8 cellular contexts compared by ENCODE assay signal in genomic region chr1:150148834-150149489, GRCh38. TPM values are rescaled to one million over a fixed set of nuclear protein-coding genes. Genes with fewer than 3 reads are reported as not detected.
DNase-seq lines count a peak whose midpoint lies in the region; ATAC-seq, FAIRE-seq and TF ChIP-seq lines count a peak whose summit lies in the region.

No MANE protein-coding gene starts in this region.

- H3K4me3 ChIP-seq in dorsolateral prefrontal cortex, result peak overlapping the region; percentile 48 to 83 (median 71)

- intact Hi-C loops in dorsolateral prefrontal cortex (cut with DNase I), result no loop called here

- DNase-seq in NCI-H526 treated with DMSO at 0.1 percent for 48 hours (lab: John Stamatoyannopoulos, UW), result peak; percentile 78
- DNase-seq in dorsolateral prefrontal cortex, result no peak
- DNase-seq in natural killer cell treated with Interleukin-12 subunit alpha and Interleukin-12 subunit beta and Interleukin-15 and Interleukin-18, amount 100 ng/mL, for 72 hours (ENCODE audit: low spot score), result no peak
- DNase-seq in iPS-NIHi7 (ENCODE audit: extremely low spot score), result no peak
- DNase-seq in frontal cortex (ENCODE audit: low spot score in 2 of 2), result no peak

- H3K4me1 Mint-ChIP-seq in natural killer cell treated with Interleukin-12 subunit alpha and Interleukin-12 subunit beta and Interleukin-15 and Interleukin-18, amount 100 ng/mL, for 72 hours (ENCODE audit: low read depth in 2 of 2), result peaks cover 28 to 39% of the 10 kb centered on the region in 2 donors

- no peaks in the 10 kb centered on the region for H3K27me3 Mint-ChIP-seq in natural killer cell treated with Interleukin-12 subunit alpha and Interleukin-12 subunit beta and Interleukin-15 and Interleukin-18, amount 100 ng/mL, for 72 hours

- ATAC-seq in GM21447 (IDR thresholded peaks at IDR 0.05; ENCODE audit: unreplicated experiment) (peak; percentile 2), HG03521 (IDR thresholded peaks at IDR 0.05; ENCODE audit: unreplicated experiment) (no peak), HG03135 (IDR thresholded peaks at IDR 0.05; ENCODE audit: unreplicated experiment) (no peak)
- ATAC-seq in natural killer cell treated with Interleukin-12 subunit alpha and Interleukin-12 subunit beta and Interleukin-15 and Interleukin-18, amount 100 ng/mL, for 72 hours, result no peak

- no peak for FAIRE-seq in frontal cortex (lab: Jason Lieb, UNC)

- H3K4me3 Mint-ChIP-seq in natural killer cell treated with Interleukin-12 subunit alpha and Interleukin-12 subunit beta and Interleukin-15 and Interleukin-18, amount 100 ng/mL, for 72 hours, result peak overlapping the region; percentile 86

- H3K27ac ChIP-seq in dorsolateral prefrontal cortex, result peak overlapping the region; percentile 31 to 97 (median 87)

- peak overlapping the region; percentile 64 to 80 for H3K27ac Mint-ChIP-seq in natural killer cell treated with Interleukin-12 subunit alpha and Interleukin-12 subunit beta and Interleukin-15 and Interleukin-18, amount 100 ng/mL, for 72 hours

- no peaks in the 10 kb centered on the region for H3K9me3 Mint-ChIP-seq in natural killer cell treated with Interleukin-12 subunit alpha and Interleukin-12 subunit beta and Interleukin-15 and Interleukin-18, amount 100 ng/mL, for 72 hours

- no peak for TF ChIP-seq CTCF in dorsolateral prefrontal cortex (IDR thresholded peaks at IDR 0.05 in 54 of 56, conservative IDR thresholded peaks at IDR 0.05 in 2 of 56; ENCODE audit: low read depth in 1 of 56, partially characterized antibody in 56 of 56)

- no peaks in the 10 kb centered on the region for H3K27me3 ChIP-seq in dorsolateral prefrontal cortex

- H3K36me3 Mint-ChIP-seq in natural killer cell treated with Interleukin-12 subunit alpha and Interleukin-12 subunit beta and Interleukin-15 and Interleukin-18, amount 100 ng/mL, for 72 hours, result peaks cover 5% of the 10 kb centered on the region

RNA-seq across cellular contexts. Expression of gene PLEKHO1, which starts 0.8 kb away (rescaled TPM):
- 100 to 1,000 TPM in 1 of 120 experiments, 10 to 100 TPM in 119; 30.1 to 103 (median 57.3) TPM for total RNA-seq in dorsolateral prefrontal cortex
- total RNA-seq in natural killer cell treated with Interleukin-12 subunit alpha and Interleukin-12 subunit beta and Interleukin-15 and Interleukin-18, amount 100 ng/mL, for 72 hours, result 10 to 100 TPM; 40.9 to 65.2 TPM
- 76.6 TPM for total RNA-seq in frontal cortex
